Comparison of ENCODE assay signal across 8 cellular contexts in genomic region chr17:76735006-76735405, GRCh38. TPM values are rescaled to one million over a fixed set of nuclear protein-coding genes. Genes with fewer than 3 reads are reported as not detected.
DNase-seq lines count a peak whose midpoint lies in the region; ATAC-seq and TF ChIP-seq lines count a peak whose summit lies in the region.

No MANE protein-coding gene starts in this region.

- peak overlapping the region; percentile 96 for H3K4me3 Mint-ChIP-seq in T-helper 17 cell

- 5 to 9% (median 6%) methylated on average over 5 of the region's 5 CpGs for WGBS in spleen, 5 donors

- ATAC-seq in T-helper 17 cell, result no peak
- ATAC-seq in foreskin keratinocyte, result no peak
- no peak for ATAC-seq in HG03521 (IDR thresholded peaks at IDR 0.05; ENCODE audit: unreplicated experiment)
- ATAC-seq in HG03045 (IDR thresholded peaks at IDR 0.05; ENCODE audit: unreplicated experiment), result no peak

- peaks cover 49% of the 10 kb centered on the region for H3K4me1 Mint-ChIP-seq in T-helper 17 cell

- peaks cover 58% of the 10 kb centered on the region for H3K36me3 ChIP-seq in left ventricle myocardium inferior
- peaks cover 0 to 62% (median 47%) of the 10 kb centered on the region in 6 donors for H3K36me3 ChIP-seq in spleen

- no peaks in the 10 kb centered on the region for H3K27me3 Mint-ChIP-seq in T-helper 17 cell

- H3K27ac ChIP-seq in left ventricle myocardium inferior (replicated peaks), result peak overlapping the region; percentile 100
- peak overlapping the region; percentile 68 for H3K27ac ChIP-seq in foreskin keratinocyte
- peak overlapping the region in 7 of 8 donors; percentile 97 to 100 (median 99) for H3K27ac ChIP-seq in spleen

- peak overlapping the region; percentile 99 for H3K27ac Mint-ChIP-seq in T-helper 17 cell

- H3K27me3 ChIP-seq in left ventricle myocardium inferior (ENCODE audit: low read depth), result no peaks in the 10 kb centered on the region
- no peaks in the 10 kb centered on the region for H3K27me3 ChIP-seq in foreskin keratinocyte
- no peaks in the 10 kb centered on the region for H3K27me3 ChIP-seq in spleen (replicated peaks in 1 of 7)

- H3K4me1 ChIP-seq in left ventricle myocardium inferior (peaks cover 84% of the 10 kb centered on the region), foreskin keratinocyte (peaks cover 15% of the 10 kb centered on the region), spleen (peaks cover 55 to 82% (median 78%) of the 10 kb centered on the region in 6 donors)

- DNase-seq in left ventricle myocardium inferior, result no peak
- DNase-seq in cardiac septum (ENCODE audit: low spot score), result no peak
- no peak for DNase-seq in T-helper 17 cell
- no peak for DNase-seq in foreskin keratinocyte
- DNase-seq in spleen, result no peak
- DNase-seq in amniotic stem cell (lab: John Stamatoyannopoulos, UW), result no peak

- no peak for TF ChIP-seq CTCF in left ventricle myocardium inferior (IDR thresholded peaks at IDR 0.05; ENCODE audit: borderline replicate concordance)
- TF ChIP-seq CTCF in foreskin keratinocyte (conservative IDR thresholded peaks at IDR 0.05), result no peak
- no peak for TF ChIP-seq CTCF in spleen (IDR thresholded peaks at IDR 0.05 in 8 of 11, conservative IDR thresholded peaks at IDR 0.05 in 3 of 11)

- H3K9me3 ChIP-seq in left ventricle myocardium inferior (replicated peaks) (no peaks in the 10 kb centered on the region), T-helper 17 cell (ENCODE audit: control insufficient read depth, low read length, poor library complexity, severe bottlenecking) (peaks cover 6% of the 10 kb centered on the region), spleen (no peaks in the 10 kb centered on the region)

- peaks cover 12% of the 10 kb centered on the region for H3K36me3 Mint-ChIP-seq in T-helper 17 cell (ENCODE audit: low read depth)

- H3K4me3 ChIP-seq in left ventricle myocardium inferior, result peak overlapping the region; percentile 96
- peak overlapping the region; percentile 8 to 99 (median 92) for H3K4me3 ChIP-seq in spleen

- intact Hi-C loops in left ventricle myocardium inferior (cut with micrococcal nuclease) (no loop called here), cardiac septum (cut with DNase I) (no loop called here), spleen (cut with DNase I; ENCODE audit: low total_unique reads) (no loop called here)

- no peak for TF ChIP-seq POLR2A in spleen (IDR thresholded peaks at IDR 0.05)

RNA-seq across cellular contexts. Expression of gene SRSF2, which starts 2.1 kb away (rescaled TPM):
- total RNA-seq in left ventricle myocardium inferior, result 78.5 TPM
- 98.0 TPM for total RNA-seq in cardiac septum
- 100 to 1,000 TPM; 351 to 393 TPM for total RNA-seq in T-helper 17 cell
- 280 and 282 TPM in 2 replicates for total RNA-seq in foreskin keratinocyte
- polyA plus RNA-seq in foreskin keratinocyte, result 228 and 247 TPM in 2 replicates
- 100 to 1,000 TPM; 181 to 239 (median 202) TPM for total RNA-seq in spleen
- polyA plus RNA-seq in spleen, result 100 to 1,000 TPM; 159 to 189 (median 161) TPM

RNA-seq across cellular contexts. Expression of gene MFSD11, which starts 2.9 kb away (rescaled TPM):
- 21.4 TPM for total RNA-seq in left ventricle myocardium inferior
- total RNA-seq in cardiac septum, result 27.0 TPM
- total RNA-seq in T-helper 17 cell, result 10 to 100 TPM; 29.4 to 36.7 TPM
- total RNA-seq in foreskin keratinocyte, result 13.8 and 16.3 TPM in 2 replicates
- polyA plus RNA-seq in foreskin keratinocyte, result 9.1 and 10.1 TPM in 2 replicates
- 10 to 100 TPM; 22.8 to 45.4 (median 35.3) TPM for total RNA-seq in spleen
- 10 to 100 TPM in 1 of 3 donors, 1 to 10 TPM in 2; 6.9 to 11.3 (median 7.8) TPM for polyA plus RNA-seq in spleen

RNA-seq across cellular contexts. Expression of gene METTL23, which starts 8.4 kb away (rescaled TPM):
- 21.0 TPM for total RNA-seq in left ventricle myocardium inferior
- 21.4 TPM for total RNA-seq in cardiac septum
- 10 to 100 TPM; 35.1 to 36.2 TPM for total RNA-seq in T-helper 17 cell
- total RNA-seq in foreskin keratinocyte, result 28.7 and 29.3 TPM in 2 replicates
- 35.8 and 37.8 TPM in 2 replicates for polyA plus RNA-seq in foreskin keratinocyte
- total RNA-seq in spleen, result 10 to 100 TPM; 35.8 to 53.4 (median 49.1) TPM
- polyA plus RNA-seq in spleen, result 10 to 100 TPM; 54.7 to 72.7 (median 57.0) TPM

RNA-seq across cellular contexts. Expression of gene JMJD6, which starts 8.6 kb away (rescaled TPM):
- 65.2 TPM for total RNA-seq in left ventricle myocardium inferior
- total RNA-seq in cardiac septum, result 60.7 TPM
- total RNA-seq in T-helper 17 cell, result 100 to 1,000 TPM; 124 to 137 TPM
- 26.1 and 31.0 TPM in 2 replicates for total RNA-seq in foreskin keratinocyte
- 27.3 and 32.3 TPM in 2 replicates for polyA plus RNA-seq in foreskin keratinocyte
- total RNA-seq in spleen, result 10 to 100 TPM; 21.2 to 54.3 (median 38.6) TPM
- 10 to 100 TPM; 21.4 to 37.3 (median 32.7) TPM for polyA plus RNA-seq in spleen

RNA-seq across cellular contexts. Expression of gene MXRA7, which starts 24.2 kb away (rescaled TPM):
- total RNA-seq in left ventricle myocardium inferior (411 TPM), cardiac septum (666 TPM), T-helper 17 cell (1 to 10 TPM; 5.7 to 8.0 TPM), foreskin keratinocyte (57.8 and 81.5 TPM in 2 replicates), spleen (100 to 1,000 TPM in 6 of 7 donors, 10 to 100 TPM in 1; 89.4 to 172 (median 121) TPM)
- polyA plus RNA-seq in foreskin keratinocyte (57.1 and 62.8 TPM in 2 replicates), spleen (10 to 100 TPM; 37.8 to 66.2 (median 48.7) TPM)
